20 cellular contexts compared by ENCODE assay signal in genomic region chr11:15625691-15626090, GRCh38.
"Had no signal": no experiment of that assay in that cellular context is flagged by ENCODE, and none has a peak within 500 bp of the region (broad histone marks: within the 10 kb centered on the region; RNA-seq: fewer than 3 reads in every experiment).

No MANE protein-coding gene starts in this region.

- H3K36me3 ChIP-seq: esophagus muscularis mucosa, gastroesophageal sphincter, left ventricle myocardium inferior, lower lobe of right lung, sigmoid colon, suprapubic skin, thyroid gland, upper lobe of right lung, vagina had no signal

- H3K4me1 ChIP-seq: esophagus muscularis mucosa, gastroesophageal sphincter, left ventricle myocardium inferior, lower lobe of right lung, psoas muscle, sigmoid colon, suprapubic skin, thyroid gland, upper lobe of right lung, vagina had no signal

- DNase-seq: effector memory CD8-positive, alpha-beta T cell; foreskin fibroblast; glutamatergic neuron; immature natural killer cell; left ventricle myocardium inferior; lower lobe of right lung; naive thymus-derived CD4-positive, alpha-beta T cell; nephron progenitor cell; psoas muscle; sigmoid colon; small intestine; stimulated activated CD4-positive, alpha-beta T cell treated with anti-CD3 and anti-CD28 coated beads, Interleukin-2, amount 100 ng/mL, for 48 hours; stimulated activated naive CD4-positive, alpha-beta T cell treated with Interleukin-2 at 50 U/mL for 16 hours; thyroid gland; upper lobe of right lung had no signal

- H3K27me3 ChIP-seq: gastroesophageal sphincter, thyroid gland, upper lobe of right lung, vagina had no signal

- H3K9me3 ChIP-seq: esophagus muscularis mucosa, gastroesophageal sphincter, left ventricle myocardium inferior, lower lobe of right lung, psoas muscle, sigmoid colon, suprapubic skin, thyroid gland, upper lobe of right lung, vagina had no signal

- H3K27ac ChIP-seq: epithelial cell of prostate, esophagus muscularis mucosa, gastroesophageal sphincter, left ventricle myocardium inferior, lower lobe of right lung, psoas muscle, sigmoid colon, suprapubic skin, thyroid gland, upper lobe of right lung, vagina had no signal

- H3K4me3 ChIP-seq: esophagus muscularis mucosa, gastroesophageal sphincter, left ventricle myocardium inferior, lower lobe of right lung, psoas muscle, sigmoid colon, suprapubic skin, thyroid gland, upper lobe of right lung, vagina had no signal
